In the genomic region with DNA sequence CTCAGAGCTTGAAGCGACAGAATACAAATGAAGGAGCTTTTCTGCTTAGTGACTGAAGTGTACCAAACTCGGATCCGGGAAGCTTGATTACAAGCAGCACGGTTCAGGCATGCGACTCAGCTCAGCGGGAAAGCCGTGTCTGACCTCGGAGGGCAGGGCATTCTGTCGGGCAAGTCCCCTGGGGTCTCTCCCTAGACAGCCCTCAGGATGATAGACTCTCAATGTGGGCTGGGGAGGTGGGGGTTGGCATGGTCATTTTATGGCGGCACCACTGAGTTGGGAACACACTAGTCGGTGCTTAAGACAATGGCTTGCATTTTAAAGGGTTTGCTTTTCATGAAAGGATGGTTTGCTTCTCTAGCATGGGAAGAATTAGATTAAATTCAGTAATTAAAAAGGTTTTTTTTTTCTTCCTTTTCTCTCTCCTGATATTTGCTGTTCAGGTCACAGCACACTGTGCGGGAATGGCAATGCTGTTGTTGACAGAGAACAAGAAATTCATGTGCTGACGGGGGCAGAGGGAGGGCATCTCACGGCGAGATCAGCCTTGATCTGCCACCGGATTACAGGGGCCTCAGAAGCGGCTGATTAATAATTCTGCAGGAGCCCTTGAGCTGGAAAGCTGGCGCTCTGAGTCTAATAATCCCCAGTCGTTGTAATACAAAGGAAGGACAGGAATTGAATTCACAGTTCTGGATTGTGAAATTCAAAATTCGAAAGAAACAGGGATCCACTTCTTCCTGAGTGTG, we compare ENCODE assay signal across 11 cellular contexts.
DNase-seq lines count a peak whose midpoint lies in the region; ATAC-seq and TF ChIP-seq lines count a peak whose summit lies in the region.
"Had no signal": no experiment of that assay in that cellular context is flagged by ENCODE, and none has a peak within 500 bp of the region (broad histone marks: within the 10 kb centered on the region; RNA-seq: fewer than 3 reads in every experiment).

No MANE protein-coding gene starts in this region.

- no peak for TF ChIP-seq CTCF in upper lobe of left lung (IDR thresholded peaks at IDR 0.05)

- H3K27me3 Mint-ChIP-seq in activated CD4-positive, alpha-beta memory T cell treated with anti-CD3 and anti-CD28 coated beads for 36 hours, result no peaks in the 10 kb centered on the region
- no peaks in the 10 kb centered on the region for H3K27me3 Mint-ChIP-seq in activated CD4-positive, alpha-beta memory T cell treated with anti-CD3 and anti-CD28 coated beads, Interleukin-2, amount 10 ng/mL, durations not matched to agents 7 days and 5 days

- H3K4me1 ChIP-seq in ectodermal cell (ENCODE audit: control insufficient read depth, insufficient read depth, low read length), result peaks cover 18% of the 10 kb centered on the region
- H3K4me1 ChIP-seq in muscle layer of colon (ENCODE audit: insufficient read depth, low read length), result peaks cover 44% of the 10 kb centered on the region
- peaks cover 9 to 33% (median 23%) of the 10 kb centered on the region in 4 donors for H3K4me1 ChIP-seq in upper lobe of left lung

- H3K27ac ChIP-seq in ectodermal cell (ENCODE audit: insufficient read depth, low read depth, low read length, poor library complexity, severe bottlenecking) (peak overlapping the region; percentile 56), muscle layer of colon (ENCODE audit: low read depth, low read length) (peak overlapping the region; percentile 17), upper lobe of left lung (peak overlapping the region; percentile 3 to 56 (median 39))
- H3K27ac ChIP-seq: A549 had no signal

- no peak overlapping the region for H3K4me3 Mint-ChIP-seq in activated CD4-positive, alpha-beta memory T cell treated with anti-CD3 and anti-CD28 coated beads for 36 hours
- no peak overlapping the region for H3K4me3 Mint-ChIP-seq in activated CD4-positive, alpha-beta memory T cell treated with anti-CD3 and anti-CD28 coated beads, Interleukin-2, amount 10 ng/mL, durations not matched to agents 7 days and 5 days

- H3K27me3 ChIP-seq in ectodermal cell (ENCODE audit: control insufficient read depth, insufficient read depth, low read length, poor library complexity, severe bottlenecking) (no peaks in the 10 kb centered on the region), muscle layer of colon (ENCODE audit: control insufficient read depth in 1 of 2, insufficient read depth in 2 of 2, low read length in 2 of 2) (no peaks in the 10 kb centered on the region), upper lobe of left lung (no peaks in the 10 kb centered on the region)

- TF ChIP-seq POLR2A in upper lobe of left lung (IDR thresholded peaks at IDR 0.05), result no peak

- H3K4me3 ChIP-seq in ectodermal cell (ENCODE audit: insufficient read depth, low read depth, low read length) (no peak overlapping the region), muscle layer of colon (ENCODE audit: low read depth in 1 of 2, low read length in 2 of 2) (no peak overlapping the region), upper lobe of left lung (no peak overlapping the region)
- H3K4me3 ChIP-seq: A549 had no signal

- H3K4me1 Mint-ChIP-seq in activated CD4-positive, alpha-beta memory T cell treated with anti-CD3 and anti-CD28 coated beads for 36 hours (ENCODE audit: low read depth), result peaks cover 66% of the 10 kb centered on the region
- peaks cover 23% of the 10 kb centered on the region for H3K4me1 Mint-ChIP-seq in activated CD4-positive, alpha-beta memory T cell treated with anti-CD3 and anti-CD28 coated beads, Interleukin-2, amount 10 ng/mL, durations not matched to agents 7 days and 5 days

- no peak overlapping the region for H3K9ac ChIP-seq in muscle layer of colon (ENCODE audit: low read length)

- CTCF ChIA-PET in activated CD4-positive, alpha-beta memory T cell treated with anti-CD3 and anti-CD28 coated beads for 36 hours (lab: Charles Lee), result interaction anchor here (0.7 to 1.4 kb wide), 2 partner anchors 36 to 427 kb away, joined by 3 read pairs; no protein-coding TSS in a partner anchor
- CTCF ChIA-PET in activated CD4-positive, alpha-beta memory T cell treated with anti-CD3 and anti-CD28 coated beads, Interleukin-2, amount 10 ng/mL, durations not matched to agents 7 days and 5 days (lab: Charles Lee), result no interaction called here

- POLR2A ChIA-PET in activated CD4-positive, alpha-beta memory T cell treated with anti-CD3 and anti-CD28 coated beads for 36 hours (lab: Charles Lee), result no interaction called here
- POLR2A ChIA-PET in activated CD4-positive, alpha-beta memory T cell treated with anti-CD3 and anti-CD28 coated beads, Interleukin-2, amount 10 ng/mL, durations not matched to agents 7 days and 5 days (lab: Charles Lee), result no interaction called here

- H3K9me3 ChIP-seq in ectodermal cell (ENCODE audit: control insufficient read depth, low read length), result no peaks in the 10 kb centered on the region
- H3K9me3 ChIP-seq in muscle layer of colon (ENCODE audit: low read length), result no peaks in the 10 kb centered on the region
- H3K9me3 ChIP-seq in upper lobe of left lung, result no peaks in the 10 kb centered on the region
- H3K9me3 ChIP-seq: A549 had no signal

- peak overlapping the region; percentile 24 for H3K27ac Mint-ChIP-seq in activated CD4-positive, alpha-beta memory T cell treated with anti-CD3 and anti-CD28 coated beads for 36 hours
- no peak overlapping the region for H3K27ac Mint-ChIP-seq in activated CD4-positive, alpha-beta memory T cell treated with anti-CD3 and anti-CD28 coated beads, Interleukin-2, amount 10 ng/mL, durations not matched to agents 7 days and 5 days

- no peak for TF ChIP-seq EP300 in upper lobe of left lung (IDR thresholded peaks at IDR 0.05)

- ATAC-seq in upper lobe of left lung (ENCODE audit: low FRiP score in 2 of 2), result peak; percentile 19 to 50
- ATAC-seq: A549 had no signal

- H3K9me3 Mint-ChIP-seq in activated CD4-positive, alpha-beta memory T cell treated with anti-CD3 and anti-CD28 coated beads for 36 hours, result no peaks in the 10 kb centered on the region
- no peaks in the 10 kb centered on the region for H3K9me3 Mint-ChIP-seq in activated CD4-positive, alpha-beta memory T cell treated with anti-CD3 and anti-CD28 coated beads, Interleukin-2, amount 10 ng/mL, durations not matched to agents 7 days and 5 days

- intact Hi-C loops in activated CD4-positive, alpha-beta memory T cell treated with anti-CD3 and anti-CD28 coated beads for 36 hours (cut with micrococcal nuclease), result no loop called here

- no peak for DNase-seq in activated CD4-positive, alpha-beta memory T cell treated with anti-CD3 and anti-CD28 coated beads for 36 hours
- no peak for DNase-seq in activated CD4-positive, alpha-beta memory T cell treated with anti-CD3 and anti-CD28 coated beads, Interleukin-2, amount 10 ng/mL, durations not matched to agents 7 days and 5 days
- peak in 1 of 2 donors; percentile 18 for DNase-seq in upper lobe of left lung
- DNase-seq in NCI-H510A (lab: John Stamatoyannopoulos, UW), result no peak
- DNase-seq in SW480 (ENCODE audit: low spot score), result no peak
- DNase-seq in NCI-H748 treated with DMSO at 0.1 percent for 48 hours (lab: John Stamatoyannopoulos, UW), result no peak
- DNase-seq: activated CD8-positive, alpha-beta memory T cell treated with anti-CD3 and anti-CD28 coated beads, Interleukin-2, amount 50 U/mL, for 48 hours; NCI-H1417 treated with DMSO at 0.1 percent for 48 hours had no signal

- peaks cover 75% of the 10 kb centered on the region for H3K36me3 Mint-ChIP-seq in activated CD4-positive, alpha-beta memory T cell treated with anti-CD3 and anti-CD28 coated beads for 36 hours
- H3K36me3 Mint-ChIP-seq in activated CD4-positive, alpha-beta memory T cell treated with anti-CD3 and anti-CD28 coated beads, Interleukin-2, amount 10 ng/mL, durations not matched to agents 7 days and 5 days (ENCODE audit: low read depth), result peaks cover 74% of the 10 kb centered on the region

- WGBS in ectodermal cell, 2 experiments, result 37 to 40% methylated on average over 20 of the region's 20 CpGs
- WGBS in upper lobe of left lung, 2 donors, result 60 to 63% methylated on average over 20 of the region's 20 CpGs

- H3K36me3 ChIP-seq in ectodermal cell (ENCODE audit: control insufficient read depth, insufficient read depth, low read length) (peaks cover 25% of the 10 kb centered on the region), muscle layer of colon (ENCODE audit: insufficient read depth, low read length) (no peaks in the 10 kb centered on the region), upper lobe of left lung (peaks cover 0 to 45% (median 1%) of the 10 kb centered on the region in 4 donors)
